In genomic region chr7:144670251-144670650, GRCh38 we compare ENCODE assay signal across 13 cellular contexts.
DNase-seq lines count a peak whose midpoint lies in the region; ATAC-seq, FAIRE-seq and TF ChIP-seq lines count a peak whose summit lies in the region.
"Had no signal": no experiment of that assay in that cellular context is flagged by ENCODE, and none has a peak within 500 bp of the region (broad histone marks: within the 10 kb centered on the region; RNA-seq: fewer than 3 reads in every experiment).

No MANE protein-coding gene starts in this region.

- 23 to 30% (median 25%) methylated on average over 3 of the region's 3 CpGs for WGBS in adrenal gland, 4 donors

- H3K36me3 ChIP-seq in adrenal gland (replicated peaks in 1 of 2): no peaks in the 10 kb centered on the region
- H3K36me3 ChIP-seq: tibial artery had no signal

- no peaks in the 10 kb centered on the region for H3K9me3 ChIP-seq in adrenal gland (replicated peaks in 1 of 3)
- H3K9me3 ChIP-seq: tibial artery had no signal

- H3K27me3 ChIP-seq in adrenal gland: no peaks in the 10 kb centered on the region
- H3K27me3 ChIP-seq: tibial artery had no signal

- intact Hi-C loops in adrenal gland (cut with DNase I): no loop called here

- H3K4me3 Mint-ChIP-seq in activated T-cell treated with anti-CD3 and anti-CD28 coated beads, Interleukin-2, amount 50 U/mL, for 72 hours: no peak overlapping the region

- no peaks in the 10 kb centered on the region for H3K4me1 Mint-ChIP-seq in activated T-cell treated with anti-CD3 and anti-CD28 coated beads, Interleukin-2, amount 50 U/mL, for 72 hours (ENCODE audit: low read depth)

- no peak overlapping the region for H3K27ac ChIP-seq in adrenal gland
- H3K27ac ChIP-seq: tibial artery had no signal

- H3K4me3 ChIP-seq in adrenal gland: no peak overlapping the region
- H3K4me3 ChIP-seq: tibial artery had no signal

- TF ChIP-seq POLR2A in adrenal gland (IDR thresholded peaks at IDR 0.05): no peak

- TF ChIP-seq CTCF in D721Med (IDR thresholded peaks at IDR 0.05; ENCODE audit: insufficient read depth, missing control alignments) (peak; percentile 27), adrenal gland (IDR thresholded peaks at IDR 0.05) (no peak)

- H3K36me3 Mint-ChIP-seq in activated T-cell treated with anti-CD3 and anti-CD28 coated beads, Interleukin-2, amount 50 U/mL, for 72 hours (ENCODE audit: insufficient read depth in 2 of 2): no peaks in the 10 kb centered on the region

- no peak for DNase-seq in D721Med (ENCODE audit: insufficient read length, low spot score)
- peak; percentile 2 for DNase-seq in KG1 (lab: John Stamatoyannopoulos, UW)
- DNase-seq in SW480 (ENCODE audit: low spot score): peak; percentile 10
- peak; percentile 6 to 40 for DNase-seq in lung microvascular endothelial cell (ENCODE audit: low read depth in 2 of 2)
- DNase-seq in activated T-cell treated with anti-CD3 and anti-CD28 coated beads, Interleukin-2, amount 50 U/mL, for 72 hours: no peak
- DNase-seq in NCI-H345 treated with DMSO at 0.1 percent for 48 hours (lab: John Stamatoyannopoulos, UW; ENCODE audit: unreplicated experiment): no peak
- DNase-seq in DMS114 treated with DMSO at 0.1 percent for 48 hours (lab: John Stamatoyannopoulos, UW; ENCODE audit: unreplicated experiment): no peak
- no peak for DNase-seq in adrenal gland
- DNase-seq: activated CD4-positive, CD25-positive, alpha-beta regulatory T cell; central memory CD4-positive, alpha-beta T cell; NCI-H1417 had no signal

- no peaks in the 10 kb centered on the region for H3K4me1 ChIP-seq in adrenal gland (replicated peaks in 1 of 2)
- H3K4me1 ChIP-seq: tibial artery had no signal

- ATAC-seq in activated T-cell treated with anti-CD3 and anti-CD28 coated beads, Interleukin-2, amount 50 U/mL, for 72 hours (replicated peaks in 1 of 2): no peak

- H3K27ac Mint-ChIP-seq in activated T-cell treated with anti-CD3 and anti-CD28 coated beads, Interleukin-2, amount 50 U/mL, for 72 hours: no peak overlapping the region

- no peaks in the 10 kb centered on the region for H3K9me3 Mint-ChIP-seq in activated T-cell treated with anti-CD3 and anti-CD28 coated beads, Interleukin-2, amount 50 U/mL, for 72 hours

- no peaks in the 10 kb centered on the region for H3K27me3 Mint-ChIP-seq in activated T-cell treated with anti-CD3 and anti-CD28 coated beads, Interleukin-2, amount 50 U/mL, for 72 hours (ENCODE audit: low read depth)

- no peak for FAIRE-seq in D721Med (lab: Jason Lieb, UNC)
- FAIRE-seq: keratinocyte had no signal

Comparison
In these comparisons a context has a peak if more than half of its experiments do, and no peak if none do; other contexts are left out.
1. DNase-seq: peak in KG1 (single experiment), SW480 (single experiment) and lung microvascular endothelial cell (2 of 2); none in D721Med (single experiment), activated T-cell treated with anti-CD3 and anti-CD28 coated beads, Interleukin-2, amount 50 U/mL, for 72 hours (0 of 2), NCI-H345 treated with DMSO at 0.1 percent for 48 hours (single experiment), DMS114 treated with DMSO at 0.1 percent for 48 hours (single experiment) and adrenal gland (0 of 7).